2 cellular contexts compared by ENCODE assay signal in the genomic region with DNA sequence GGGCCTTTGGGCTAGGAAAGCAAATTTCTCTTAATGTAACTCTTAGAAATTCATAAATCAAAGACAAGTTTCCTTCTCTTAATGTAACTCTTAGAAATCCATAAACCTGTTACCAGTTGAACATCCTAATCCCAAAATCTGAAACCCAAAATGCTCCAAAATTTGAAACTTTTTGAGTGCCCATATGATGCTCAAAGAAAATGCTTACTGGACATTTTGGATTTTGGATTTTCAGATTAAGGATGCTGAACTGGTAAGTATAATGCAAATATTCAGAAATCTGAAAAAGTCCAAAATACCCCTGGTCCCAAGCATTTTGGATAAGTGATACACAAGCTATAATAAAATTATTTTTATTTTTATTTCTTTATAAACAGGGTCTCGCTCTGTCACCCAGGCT.
TF ChIP-seq lines count a peak whose summit lies in the region.

No MANE protein-coding gene starts in this region.

TF ChIP-seq in HepG2, 621 proteins besides CTCF, POLR2A, EP300 and RAD21:
- no peak for TF ChIP-seq MYNN (CRISPR knock-in tag; IDR thresholded peaks at IDR 0.05; ENCODE audit: low read depth)
- TF ChIP-seq MAFK (conservative IDR thresholded peaks at IDR 0.05 in 1 of 2, IDR thresholded peaks at IDR 0.05 in 1 of 2; ENCODE audit: low read length in 2 of 2) = peak; percentile 59 to 71; a peak in 3 of 4 replicates
- TF ChIP-seq MAFF (IDR thresholded peaks at IDR 0.05; ENCODE audit: low read depth, low read length) = peak; percentile 55; the same call in 1 of the 2 replicates
- TF ChIP-seq PCBP2 (optimal IDR thresholded peaks at IDR 0.05; ENCODE audit: low read depth, low read length, poor library complexity, severe bottlenecking) = no peak

TF ChIP-seq in K562, 482 proteins besides CTCF, POLR2A, EP300 and RAD21:
- TF ChIP-seq, protein P1, sequence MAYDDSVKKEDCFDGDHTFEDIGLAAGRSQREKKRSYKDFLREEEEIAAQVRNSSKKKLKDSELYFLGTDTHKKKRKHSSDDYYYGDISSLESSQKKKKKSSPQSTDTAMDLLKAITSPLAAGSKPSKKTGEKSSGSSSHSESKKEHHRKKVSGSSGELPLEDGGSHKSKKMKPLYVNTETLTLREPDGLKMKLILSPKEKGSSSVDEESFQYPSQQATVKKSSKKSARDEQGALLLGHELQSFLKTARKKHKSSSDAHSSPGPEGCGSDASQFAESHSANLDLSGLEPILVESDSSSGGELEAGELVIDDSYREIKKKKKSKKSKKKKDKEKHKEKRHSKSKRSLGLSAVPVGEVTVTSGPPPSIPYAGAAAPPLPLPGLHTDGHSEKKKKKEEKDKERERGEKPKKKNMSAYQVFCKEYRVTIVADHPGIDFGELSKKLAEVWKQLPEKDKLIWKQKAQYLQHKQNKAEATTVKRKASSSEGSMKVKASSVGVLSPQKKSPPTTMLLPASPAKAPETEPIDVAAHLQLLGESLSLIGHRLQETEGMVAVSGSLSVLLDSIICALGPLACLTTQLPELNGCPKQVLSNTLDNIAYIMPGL (CRISPR knock-in tag; IDR thresholded peaks at IDR 0.05) = no peak
- TF ChIP-seq TCF7L2 (IDR thresholded peaks at IDR 0.05; ENCODE audit: low read depth, low read length) (no peak), MAFF (IDR thresholded peaks at IDR 0.05; ENCODE audit: low read length) (peak; percentile 42; the same call in 1 of the 2 replicates), ZNF316 (IDR thresholded peaks at IDR 0.05) (peak; percentile 80), C11orf30 (IDR thresholded peaks at IDR 0.05; ENCODE audit: low read depth) (peak; percentile 58), KDM5B (IDR thresholded peaks at IDR 0.05; ENCODE audit: insufficient replicate concordance, low read depth, low read length) (no peak), ZFP1 (CRISPR knock-in tag; IDR thresholded peaks at IDR 0.05) (no peak), ZNF507 (tag; conservative IDR thresholded peaks at IDR 0.05) (no peak), HDAC8 (tag; IDR thresholded peaks at IDR 0.05) (no peak), ASH1L (IDR thresholded peaks at IDR 0.05; ENCODE audit: borderline replicate concordance, low read depth, partially characterized antibody) (no peak), POLR3A (IDR thresholded peaks at IDR 0.05; ENCODE audit: borderline replicate concordance, extremely low read depth, insufficient read depth, insufficient read length) (no peak), EWSR1 (IDR thresholded peaks at IDR 0.05; ENCODE audit: borderline replicate concordance, low read depth, partially characterized antibody) (no peak)
- TF ChIP-seq, protein P2, sequence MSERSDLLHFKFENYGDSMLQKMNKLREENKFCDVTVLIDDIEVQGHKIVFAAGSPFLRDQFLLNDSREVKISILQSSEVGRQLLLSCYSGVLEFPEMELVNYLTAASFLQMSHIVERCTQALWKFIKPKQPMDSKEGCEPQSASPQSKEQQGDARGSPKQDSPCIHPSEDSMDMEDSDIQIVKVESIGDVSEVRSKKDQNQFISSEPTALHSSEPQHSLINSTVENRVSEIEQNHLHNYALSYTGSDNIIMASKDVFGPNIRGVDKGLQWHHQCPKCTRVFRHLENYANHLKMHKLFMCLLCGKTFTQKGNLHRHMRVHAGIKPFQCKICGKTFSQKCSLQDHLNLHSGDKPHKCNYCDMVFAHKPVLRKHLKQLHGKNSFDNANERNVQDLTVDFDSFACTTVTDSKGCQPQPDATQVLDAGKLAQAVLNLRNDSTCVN (CRISPR knock-in tag; IDR thresholded peaks at IDR 0.05) = no peak
- TF ChIP-seq, protein P3, sequence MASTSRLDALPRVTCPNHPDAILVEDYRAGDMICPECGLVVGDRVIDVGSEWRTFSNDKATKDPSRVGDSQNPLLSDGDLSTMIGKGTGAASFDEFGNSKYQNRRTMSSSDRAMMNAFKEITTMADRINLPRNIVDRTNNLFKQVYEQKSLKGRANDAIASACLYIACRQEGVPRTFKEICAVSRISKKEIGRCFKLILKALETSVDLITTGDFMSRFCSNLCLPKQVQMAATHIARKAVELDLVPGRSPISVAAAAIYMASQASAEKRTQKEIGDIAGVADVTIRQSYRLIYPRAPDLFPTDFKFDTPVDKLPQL (IDR thresholded peaks at IDR 0.05; ENCODE audit: extremely low read depth, insufficient read length) = no peak
